ENCODE assay signal across 2 cellular contexts in genomic region chr2:103410221-103410620, GRCh38.
TF ChIP-seq lines count a peak whose summit lies in the region.

No MANE protein-coding gene starts in this region.

TF ChIP-seq in HepG2, 621 proteins besides CTCF, POLR2A, EP300 and RAD21 (continued from another document):
- TF ChIP-seq CEBPB (IDR thresholded peaks at IDR 0.05; ENCODE audit: borderline replicate concordance, low read depth, low read length) (peak; percentile 89), EEA1 (CRISPR knock-in tag; IDR thresholded peaks at IDR 0.05; ENCODE audit: borderline replicate concordance) (no peak)

TF ChIP-seq in H1, 55 proteins besides CTCF, POLR2A, EP300 and RAD21 (continued from another document):
- no peak for TF ChIP-seq KDM4A (IDR thresholded peaks at IDR 0.05; ENCODE audit: low read depth, low read length, severe bottlenecking)
- TF ChIP-seq BACH1 (IDR thresholded peaks at IDR 0.05; ENCODE audit: low read length) = no peak
- TF ChIP-seq CREB1 (IDR thresholded peaks at IDR 0.05) = no peak
- no peak for TF ChIP-seq NANOG (IDR thresholded peaks at IDR 0.05; ENCODE audit: insufficient read depth, low read depth, low read length, poor library complexity, severe bottlenecking)
- no peak for TF ChIP-seq EZH2 (IDR thresholded peaks at IDR 0.05; ENCODE audit: low read depth, low read length, severe bottlenecking)
- TF ChIP-seq JUND (IDR thresholded peaks at IDR 0.05; ENCODE audit: low read length) = no peak
- TF ChIP-seq POU5F1 (IDR thresholded peaks at IDR 0.05; ENCODE audit: low read depth, low read length) = no peak
- TF ChIP-seq CHD1 (IDR thresholded peaks at IDR 0.05; ENCODE audit: low read depth, low read length) = no peak
- TF ChIP-seq TBP (IDR thresholded peaks at IDR 0.05; ENCODE audit: low read depth, low read length) = no peak
- no peak for TF ChIP-seq ASH2L (IDR thresholded peaks at IDR 0.05; ENCODE audit: low read length)
- no peak for TF ChIP-seq SP1 (IDR thresholded peaks at IDR 0.05; ENCODE audit: low read depth, low read length)
- no peak for TF ChIP-seq USF2 (IDR thresholded peaks at IDR 0.05; ENCODE audit: low read length)
- no peak for TF ChIP-seq GABPA (IDR thresholded peaks at IDR 0.05; ENCODE audit: borderline replicate concordance, insufficient read depth, low read length)
- no peak for TF ChIP-seq TCF12 (IDR thresholded peaks at IDR 0.05; ENCODE audit: low read depth, low read length)
